2 cellular contexts compared by ENCODE assay signal in genomic region chr3:196149922-196150321, GRCh38.
A peak's percentile ranks its signal among the peaks of the same experiment; 100 is the strongest.
TF ChIP-seq lines count a peak whose summit lies in the region.

No MANE protein-coding gene starts in this region.

TF ChIP-seq in HepG2, 621 proteins besides CTCF, POLR2A, EP300 and RAD21 (continued from another document):
- 0 out of 2 replicates have a peak, but pooled peaks have one; percentile 24 for TF ChIP-seq ZNF280D (CRISPR knock-in tag; IDR thresholded peaks at IDR 0.05)
- TF ChIP-seq KDM3A (CRISPR knock-in tag; IDR thresholded peaks at IDR 0.05; ENCODE audit: low read depth), result no peak

TF ChIP-seq in WTC11, 78 proteins besides CTCF, POLR2A, EP300 and RAD21 (continued from another document):
- no peak for TF ChIP-seq JUN (CRISPR knock-in tag; IDR thresholded peaks at IDR 0.05)
- no peak for TF ChIP-seq CREM (CRISPR knock-in tag; IDR thresholded peaks at IDR 0.05)
- TF ChIP-seq, protein P1, sequence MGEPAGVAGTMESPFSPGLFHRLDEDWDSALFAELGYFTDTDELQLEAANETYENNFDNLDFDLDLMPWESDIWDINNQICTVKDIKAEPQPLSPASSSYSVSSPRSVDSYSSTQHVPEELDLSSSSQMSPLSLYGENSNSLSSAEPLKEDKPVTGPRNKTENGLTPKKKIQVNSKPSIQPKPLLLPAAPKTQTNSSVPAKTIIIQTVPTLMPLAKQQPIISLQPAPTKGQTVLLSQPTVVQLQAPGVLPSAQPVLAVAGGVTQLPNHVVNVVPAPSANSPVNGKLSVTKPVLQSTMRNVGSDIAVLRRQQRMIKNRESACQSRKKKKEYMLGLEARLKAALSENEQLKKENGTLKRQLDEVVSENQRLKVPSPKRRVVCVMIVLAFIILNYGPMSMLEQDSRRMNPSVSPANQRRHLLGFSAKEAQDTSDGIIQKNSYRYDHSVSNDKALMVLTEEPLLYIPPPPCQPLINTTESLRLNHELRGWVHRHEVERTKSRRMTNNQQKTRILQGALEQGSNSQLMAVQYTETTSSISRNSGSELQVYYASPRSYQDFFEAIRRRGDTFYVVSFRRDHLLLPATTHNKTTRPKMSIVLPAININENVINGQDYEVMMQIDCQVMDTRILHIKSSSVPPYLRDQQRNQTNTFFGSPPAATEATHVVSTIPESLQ (CRISPR knock-in tag; IDR thresholded peaks at IDR 0.05), result no peak
- TF ChIP-seq FOXP1 (CRISPR knock-in tag; IDR thresholded peaks at IDR 0.05; ENCODE audit: borderline replicate concordance), result no peak
- TF ChIP-seq MXD4 (CRISPR knock-in tag; IDR thresholded peaks at IDR 0.05; ENCODE audit: borderline replicate concordance), result no peak
- no peak for TF ChIP-seq ATF3 (CRISPR knock-in tag; conservative IDR thresholded peaks at IDR 0.05)
- TF ChIP-seq GRHL2 (CRISPR knock-in tag; IDR thresholded peaks at IDR 0.05; ENCODE audit: insufficient replicate concordance, severe bottlenecking), result no peak
- TF ChIP-seq SOX15 (CRISPR knock-in tag; IDR thresholded peaks at IDR 0.05), result no peak
- TF ChIP-seq E2F1 (CRISPR knock-in tag; IDR thresholded peaks at IDR 0.05), result no peak
- TF ChIP-seq, protein P2, sequence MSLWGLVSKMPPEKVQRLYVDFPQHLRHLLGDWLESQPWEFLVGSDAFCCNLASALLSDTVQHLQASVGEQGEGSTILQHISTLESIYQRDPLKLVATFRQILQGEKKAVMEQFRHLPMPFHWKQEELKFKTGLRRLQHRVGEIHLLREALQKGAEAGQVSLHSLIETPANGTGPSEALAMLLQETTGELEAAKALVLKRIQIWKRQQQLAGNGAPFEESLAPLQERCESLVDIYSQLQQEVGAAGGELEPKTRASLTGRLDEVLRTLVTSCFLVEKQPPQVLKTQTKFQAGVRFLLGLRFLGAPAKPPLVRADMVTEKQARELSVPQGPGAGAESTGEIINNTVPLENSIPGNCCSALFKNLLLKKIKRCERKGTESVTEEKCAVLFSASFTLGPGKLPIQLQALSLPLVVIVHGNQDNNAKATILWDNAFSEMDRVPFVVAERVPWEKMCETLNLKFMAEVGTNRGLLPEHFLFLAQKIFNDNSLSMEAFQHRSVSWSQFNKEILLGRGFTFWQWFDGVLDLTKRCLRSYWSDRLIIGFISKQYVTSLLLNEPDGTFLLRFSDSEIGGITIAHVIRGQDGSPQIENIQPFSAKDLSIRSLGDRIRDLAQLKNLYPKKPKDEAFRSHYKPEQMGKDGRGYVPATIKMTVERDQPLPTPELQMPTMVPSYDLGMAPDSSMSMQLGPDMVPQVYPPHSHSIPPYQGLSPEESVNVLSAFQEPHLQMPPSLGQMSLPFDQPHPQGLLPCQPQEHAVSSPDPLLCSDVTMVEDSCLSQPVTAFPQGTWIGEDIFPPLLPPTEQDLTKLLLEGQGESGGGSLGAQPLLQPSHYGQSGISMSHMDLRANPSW (CRISPR knock-in tag; conservative IDR thresholded peaks at IDR 0.05; ENCODE audit: low read depth), result no peak
- TF ChIP-seq, protein P3, sequence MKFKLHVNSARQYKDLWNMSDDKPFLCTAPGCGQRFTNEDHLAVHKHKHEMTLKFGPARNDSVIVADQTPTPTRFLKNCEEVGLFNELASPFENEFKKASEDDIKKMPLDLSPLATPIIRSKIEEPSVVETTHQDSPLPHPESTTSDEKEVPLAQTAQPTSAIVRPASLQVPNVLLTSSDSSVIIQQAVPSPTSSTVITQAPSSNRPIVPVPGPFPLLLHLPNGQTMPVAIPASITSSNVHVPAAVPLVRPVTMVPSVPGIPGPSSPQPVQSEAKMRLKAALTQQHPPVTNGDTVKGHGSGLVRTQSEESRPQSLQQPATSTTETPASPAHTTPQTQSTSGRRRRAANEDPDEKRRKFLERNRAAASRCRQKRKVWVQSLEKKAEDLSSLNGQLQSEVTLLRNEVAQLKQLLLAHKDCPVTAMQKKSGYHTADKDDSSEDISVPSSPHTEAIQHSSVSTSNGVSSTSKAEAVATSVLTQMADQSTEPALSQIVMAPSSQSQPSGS (CRISPR knock-in tag; IDR thresholded peaks at IDR 0.05; ENCODE audit: borderline replicate concordance, low read depth), result no peak
- no peak for TF ChIP-seq NR1H2 (CRISPR knock-in tag; IDR thresholded peaks at IDR 0.05)
- no peak for TF ChIP-seq TCF7 (CRISPR knock-in tag; IDR thresholded peaks at IDR 0.05; ENCODE audit: low read depth)
